In the genomic region with DNA sequence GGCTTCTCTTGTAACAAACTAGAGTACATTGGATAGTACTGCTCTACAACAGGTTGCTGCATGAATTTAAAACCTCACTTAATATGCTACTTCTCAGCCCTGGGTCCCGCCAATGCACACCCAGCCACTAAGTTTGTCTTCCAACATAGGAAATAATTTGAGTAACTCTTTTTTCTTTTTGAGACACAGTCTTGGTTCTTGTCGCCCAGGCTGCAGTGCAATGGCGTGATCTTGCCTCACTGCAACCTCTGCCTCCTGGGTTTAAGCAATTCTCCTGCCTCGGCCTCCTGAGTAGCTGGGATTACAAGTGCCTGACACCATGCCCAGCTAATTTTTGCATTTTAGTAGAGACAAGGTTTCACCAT, we compare ENCODE assay signal across 8 cellular contexts. TPM values are rescaled to one million over a fixed set of nuclear protein-coding genes. Genes with fewer than 3 reads are reported as not detected.
A peak's percentile ranks its signal among the peaks of the same experiment; 100 is the strongest.
DNase-seq lines count a peak whose midpoint lies in the region; ATAC-seq and TF ChIP-seq lines count a peak whose summit lies in the region.
"Not testable (repeated sequence)": the region's sequence is repeated elsewhere in the genome, so short reads cannot be mapped to it uniquely, and the experiment has no call there.

No MANE protein-coding gene starts in this region.

- peaks cover 49% of the 10 kb centered on the region for H3F3A ChIP-seq in GM23338 (replicated peaks; ENCODE audit: low read depth)

- H3K4me1 Mint-ChIP-seq in CD4-positive, CD25-positive, alpha-beta regulatory T cell: peaks cover 1 to 56% (median 38%) of the 10 kb centered on the region in 4 donors
- H3K4me1 Mint-ChIP-seq in GM23338; endodermal cell; type B pancreatic cell (ENCODE audit: unreplicated experiment): not testable (repeated sequence)
- peaks cover 36% of the 10 kb centered on the region for H3K4me1 Mint-ChIP-seq in activated CD4-positive, alpha-beta T cell treated with anti-CD3 and anti-CD28 coated beads for 36 hours
- H3K4me1 Mint-ChIP-seq in activated CD8-positive, alpha-beta memory T cell treated with anti-CD3 and anti-CD28 coated beads, Interleukin-2, amount 10 ng/mL, durations not matched to agents 7 days and 5 days: peaks cover 50% of the 10 kb centered on the region
- peaks cover 47% of the 10 kb centered on the region for H3K4me1 Mint-ChIP-seq in activated naive CD8-positive, alpha-beta T cell treated with anti-CD3 and anti-CD28 coated beads, Interleukin-2, amount 50 U/mL, for 24 hours
- peaks cover 36 to 40% of the 10 kb centered on the region in 2 donors for H3K4me1 Mint-ChIP-seq in natural killer cell

- H3K4me3 ChIP-seq in CD4-positive, CD25-positive, alpha-beta regulatory T cell (ENCODE audit: low read depth, low read length); GM23338; endodermal cell (ENCODE audit: low read length): not testable (repeated sequence)

- H3K4me2 ChIP-seq in GM23338: not testable (repeated sequence)

- H3K9ac ChIP-seq in endodermal cell (ENCODE audit: extremely low read depth, low read length, poor library complexity, severe bottlenecking): not testable (repeated sequence)

- peaks cover 83% of the 10 kb centered on the region for H4K20me1 ChIP-seq in GM23338 (replicated peaks; ENCODE audit: insufficient read depth)

- H3K27me3 Mint-ChIP-seq in CD4-positive, CD25-positive, alpha-beta regulatory T cell; activated CD4-positive, alpha-beta T cell treated with anti-CD3 and anti-CD28 coated beads for 36 hours; activated CD8-positive, alpha-beta memory T cell treated with anti-CD3 and anti-CD28 coated beads, Interleukin-2, amount 10 ng/mL, durations not matched to agents 7 days and 5 days; activated naive CD8-positive, alpha-beta T cell treated with anti-CD3 and anti-CD28 coated beads, Interleukin-2, amount 50 U/mL, for 24 hours; endodermal cell (ENCODE audit: insufficient read depth); natural killer cell (ENCODE audit: low read depth in 2 of 2); type B pancreatic cell: not testable (repeated sequence)
- peaks cover 12% of the 10 kb centered on the region for H3K27me3 Mint-ChIP-seq in GM23338 (ENCODE audit: insufficient read depth, low read depth, poor library complexity)

- not testable (repeated sequence) for H3K27me3 ChIP-seq in CD4-positive, CD25-positive, alpha-beta regulatory T cell (ENCODE audit: control insufficient read depth, insufficient read depth, low read length); GM23338 (ENCODE audit: insufficient read depth); endodermal cell (ENCODE audit: control insufficient read depth, insufficient read depth, low read length, poor library complexity, severe bottlenecking)

- not testable (repeated sequence) for H3K9me3 Mint-ChIP-seq in CD4-positive, CD25-positive, alpha-beta regulatory T cell; GM23338; activated CD4-positive, alpha-beta T cell treated with anti-CD3 and anti-CD28 coated beads for 36 hours (ENCODE audit: low read depth); activated CD8-positive, alpha-beta memory T cell treated with anti-CD3 and anti-CD28 coated beads, Interleukin-2, amount 10 ng/mL, durations not matched to agents 7 days and 5 days (ENCODE audit: low read depth); activated naive CD8-positive, alpha-beta T cell treated with anti-CD3 and anti-CD28 coated beads, Interleukin-2, amount 50 U/mL, for 24 hours; endodermal cell; natural killer cell; type B pancreatic cell

- peaks cover 99% of the 10 kb centered on the region for H3K79me2 ChIP-seq in GM23338 (replicated peaks; ENCODE audit: insufficient read depth)

- H3K36me3 Mint-ChIP-seq in CD4-positive, CD25-positive, alpha-beta regulatory T cell: peaks cover 43% of the 10 kb centered on the region
- H3K36me3 Mint-ChIP-seq in GM23338 (ENCODE audit: low read depth): peaks cover 100% of the 10 kb centered on the region
- H3K36me3 Mint-ChIP-seq in activated CD4-positive, alpha-beta T cell treated with anti-CD3 and anti-CD28 coated beads for 36 hours (ENCODE audit: low read depth): peaks cover 80% of the 10 kb centered on the region
- peaks cover 69% of the 10 kb centered on the region for H3K36me3 Mint-ChIP-seq in activated CD8-positive, alpha-beta memory T cell treated with anti-CD3 and anti-CD28 coated beads, Interleukin-2, amount 10 ng/mL, durations not matched to agents 7 days and 5 days
- peaks cover 81% of the 10 kb centered on the region for H3K36me3 Mint-ChIP-seq in activated naive CD8-positive, alpha-beta T cell treated with anti-CD3 and anti-CD28 coated beads, Interleukin-2, amount 50 U/mL, for 24 hours (ENCODE audit: low read depth)
- peaks cover 82% of the 10 kb centered on the region for H3K36me3 Mint-ChIP-seq in endodermal cell (ENCODE audit: low read depth)
- H3K36me3 Mint-ChIP-seq in natural killer cell: peaks cover 17% of the 10 kb centered on the region
- H3K36me3 Mint-ChIP-seq in type B pancreatic cell: peaks cover 41% of the 10 kb centered on the region

- CTCF ChIA-PET in activated CD4-positive, alpha-beta T cell treated with anti-CD3 and anti-CD28 coated beads for 36 hours (lab: Charles Lee): not testable (repeated sequence)
- CTCF ChIA-PET in activated CD8-positive, alpha-beta memory T cell treated with anti-CD3 and anti-CD28 coated beads, Interleukin-2, amount 10 ng/mL, durations not matched to agents 7 days and 5 days (lab: Charles Lee): interaction anchor here (0.6 to 1.3 kb wide), 3 partner anchors 19 to 45 kb away, joined by 3 read pairs; a partner anchor contains a TSS

- H3K27ac ChIP-seq in CD4-positive, CD25-positive, alpha-beta regulatory T cell (ENCODE audit: insufficient read depth, low read length, poor library complexity, severe bottlenecking); endodermal cell (ENCODE audit: low read depth, low read length): not testable (repeated sequence)
- peak overlapping the region; percentile 53; the same call in 1 of the 2 replicates for H3K27ac ChIP-seq in GM23338 (ENCODE audit: low read depth)

- not testable (repeated sequence) for H3K9me3 ChIP-seq in CD4-positive, CD25-positive, alpha-beta regulatory T cell (ENCODE audit: control insufficient read depth in 2 of 2, low read length in 2 of 2); endodermal cell (ENCODE audit: control insufficient read depth, low read length)

- H3K27ac Mint-ChIP-seq in CD4-positive, CD25-positive, alpha-beta regulatory T cell: peak overlapping the region in 1 of 3 donors; percentile 12
- H3K27ac Mint-ChIP-seq in GM23338: not testable (repeated sequence)
- H3K27ac Mint-ChIP-seq in activated CD4-positive, alpha-beta T cell treated with anti-CD3 and anti-CD28 coated beads for 36 hours: peak overlapping the region; percentile 42
- peak overlapping the region; percentile 75 for H3K27ac Mint-ChIP-seq in activated CD8-positive, alpha-beta memory T cell treated with anti-CD3 and anti-CD28 coated beads, Interleukin-2, amount 10 ng/mL, durations not matched to agents 7 days and 5 days
- H3K27ac Mint-ChIP-seq in activated naive CD8-positive, alpha-beta T cell treated with anti-CD3 and anti-CD28 coated beads, Interleukin-2, amount 50 U/mL, for 24 hours: peak overlapping the region; percentile 8
- H3K27ac Mint-ChIP-seq in endodermal cell: peak overlapping the region; percentile 31
- peak overlapping the region; percentile 83 to 86 for H3K27ac Mint-ChIP-seq in natural killer cell
- H3K27ac Mint-ChIP-seq in type B pancreatic cell: peak overlapping the region; percentile 50

- not testable (repeated sequence) for H2AFZ ChIP-seq in GM23338

- ATAC-seq in CD4-positive, CD25-positive, alpha-beta regulatory T cell (ENCODE audit: low read depth in 2 of 2); GM23338; activated CD8-positive, alpha-beta memory T cell treated with anti-CD3 and anti-CD28 coated beads, Interleukin-2, amount 10 ng/mL, durations not matched to agents 7 days and 5 days; activated naive CD8-positive, alpha-beta T cell treated with anti-CD3 and anti-CD28 coated beads, Interleukin-2, amount 50 U/mL, for 24 hours: not testable (repeated sequence)
- ATAC-seq in activated CD4-positive, alpha-beta T cell treated with anti-CD3 and anti-CD28 coated beads for 36 hours: peak; percentile 7
- peak; percentile 4 to 32 (median 24) for ATAC-seq in natural killer cell

- H3K9me2 ChIP-seq in GM23338 (ENCODE audit: insufficient read depth): not testable (repeated sequence)

- intact Hi-C loops in activated CD4-positive, alpha-beta T cell treated with anti-CD3 and anti-CD28 coated beads for 36 hours (cut with DNase I, micrococcal nuclease): not testable (repeated sequence)
- intact Hi-C loops in natural killer cell (cut with micrococcal nuclease): loop anchor here (2.0 to 10.0 kb wide), 2 partner anchors 16 to 52 kb away; a partner anchor contains a TSS

- not testable (repeated sequence) for DNase-seq in CD4-positive, CD25-positive, alpha-beta regulatory T cell; GM23338 (ENCODE audit: low spot score); activated CD4-positive, alpha-beta T cell treated with anti-CD3 and anti-CD28 coated beads for 36 hours; activated CD8-positive, alpha-beta memory T cell treated with anti-CD3 and anti-CD28 coated beads, Interleukin-2, amount 10 ng/mL, durations not matched to agents 7 days and 5 days; activated naive CD8-positive, alpha-beta T cell treated with anti-CD3 and anti-CD28 coated beads, Interleukin-2, amount 50 U/mL, for 24 hours; natural killer cell; type B pancreatic cell (ENCODE audit: extremely low spot score, unreplicated experiment)
- DNase-seq in endodermal cell: peak; percentile 32

- 96 to 98% methylated on average over 4 of the region's 4 CpGs for WGBS in endodermal cell (ENCODE audit: insufficient coverage in 1 of 2, insufficient read length in 1 of 2), 2 experiments

- H3K36me3 ChIP-seq in CD4-positive, CD25-positive, alpha-beta regulatory T cell (ENCODE audit: control insufficient read depth, insufficient read depth, low read length): peaks cover 93% of the 10 kb centered on the region
- H3K36me3 ChIP-seq in GM23338 (ENCODE audit: insufficient read depth) (peaks cover 99% of the 10 kb centered on the region), endodermal cell (ENCODE audit: control insufficient read depth, insufficient read depth, low read length) (peaks cover 95% of the 10 kb centered on the region)

- TF ChIP-seq CTCF in GM23338 (conservative IDR thresholded peaks at IDR 0.05; ENCODE audit: low read depth in 2 of 2); endodermal cell (conservative IDR thresholded peaks at IDR 0.05); natural killer cell (IDR thresholded peaks at IDR 0.05); type B pancreatic cell (conservative IDR thresholded peaks at IDR 0.05): not testable (repeated sequence)

- H3K4me1 ChIP-seq in CD4-positive, CD25-positive, alpha-beta regulatory T cell (ENCODE audit: control insufficient read depth, insufficient read depth, low read length, poor library complexity, severe bottlenecking); GM23338 (ENCODE audit: insufficient read depth); endodermal cell (ENCODE audit: control insufficient read depth, insufficient read depth, low read length): not testable (repeated sequence)

- H3K4me3 Mint-ChIP-seq in CD4-positive, CD25-positive, alpha-beta regulatory T cell: peak overlapping the region in 3 of 4 donors; percentile 27 to 78 (median 43)
- not testable (repeated sequence) for H3K4me3 Mint-ChIP-seq in GM23338; activated CD4-positive, alpha-beta T cell treated with anti-CD3 and anti-CD28 coated beads for 36 hours; activated CD8-positive, alpha-beta memory T cell treated with anti-CD3 and anti-CD28 coated beads, Interleukin-2, amount 10 ng/mL, durations not matched to agents 7 days and 5 days; activated naive CD8-positive, alpha-beta T cell treated with anti-CD3 and anti-CD28 coated beads, Interleukin-2, amount 50 U/mL, for 24 hours; endodermal cell; type B pancreatic cell
- H3K4me3 Mint-ChIP-seq in natural killer cell: peak overlapping the region; percentile 69

- POLR2A ChIA-PET in activated CD4-positive, alpha-beta T cell treated with anti-CD3 and anti-CD28 coated beads for 36 hours (lab: Charles Lee): interaction anchor here (0.8 to 2.1 kb wide), 7 partner anchors 8 to 19 kb away, joined by 4 to 12 read pairs (median 4); a partner anchor contains a TSS

RNA-seq across cellular contexts. Expression of a gene that starts 18.8 kb away (rescaled TPM):
- 1,180 TPM for total RNA-seq in CD4-positive, CD25-positive, alpha-beta regulatory T cell
- 100 to 1,000 TPM; 112 to 144 (median 117) TPM for polyA plus RNA-seq in CD4-positive, CD25-positive, alpha-beta regulatory T cell
- total RNA-seq in GM23338 (2014; rRNA removed; shearing (Covaris generic)): 248 and 259 TPM in 2 replicates
- 413 and 420 TPM in 2 replicates for polyA plus RNA-seq in GM23338 (2016; fragmentation: Nextera tagmentation; extraction: Ambion mirVana)
- 100 to 1,000 TPM; 303 to 356 TPM for total RNA-seq in activated CD4-positive, alpha-beta T cell treated with anti-CD3 and anti-CD28 coated beads for 36 hours
- 100 to 1,000 TPM; 357 to 360 TPM for total RNA-seq in activated CD8-positive, alpha-beta memory T cell treated with anti-CD3 and anti-CD28 coated beads, Interleukin-2, amount 10 ng/mL, durations not matched to agents 7 days and 5 days
- total RNA-seq in endodermal cell (100 to 1,000 TPM; 276 to 332 TPM), natural killer cell (1,000 to 10,000 TPM; 1,431 to 1,555 (median 1,445) TPM), type B pancreatic cell (ENCODE audit: low replicate concordance) (361 and 398 TPM in 2 replicates)
- polyA plus RNA-seq in endodermal cell (2013, experiment 1 of 2): 233 TPM
- 202 TPM for polyA plus RNA-seq in endodermal cell (2013, experiment 2 of 2)

RNA-seq across cellular contexts. Expression of a gene that starts 24.1 kb away (rescaled TPM):
- total RNA-seq in CD4-positive, CD25-positive, alpha-beta regulatory T cell: 48.8 TPM
- polyA plus RNA-seq in CD4-positive, CD25-positive, alpha-beta regulatory T cell: 100 to 1,000 TPM; 295 to 378 (median 363) TPM
- 127 and 152 TPM in 2 replicates for total RNA-seq in GM23338 (2014; rRNA removed; shearing (Covaris generic))
- 881 and 947 TPM in 2 replicates for polyA plus RNA-seq in GM23338 (2016; fragmentation: Nextera tagmentation; extraction: Ambion mirVana)
- total RNA-seq in activated CD4-positive, alpha-beta T cell treated with anti-CD3 and anti-CD28 coated beads for 36 hours: 100 to 1,000 TPM in 1 of 2 experiments, 10 to 100 TPM in 1; 50.4 to 112 TPM
- total RNA-seq in activated CD8-positive, alpha-beta memory T cell treated with anti-CD3 and anti-CD28 coated beads, Interleukin-2, amount 10 ng/mL, durations not matched to agents 7 days and 5 days: 100 to 1,000 TPM; 115 to 122 TPM
- 100 to 1,000 TPM; 194 to 243 TPM for total RNA-seq in endodermal cell
- 207 TPM for polyA plus RNA-seq in endodermal cell (2013, experiment 1 of 2)
- 196 TPM for polyA plus RNA-seq in endodermal cell (2013, experiment 2 of 2)
- total RNA-seq in natural killer cell: 10 to 100 TPM; 38.3 to 49.7 (median 40.5) TPM
- 131 and 160 TPM in 2 replicates for total RNA-seq in type B pancreatic cell (ENCODE audit: low replicate concordance)

RNA-seq across cellular contexts. Expression of a gene that starts 24.1 kb away (rescaled TPM):
- 21.2 TPM for total RNA-seq in CD4-positive, CD25-positive, alpha-beta regulatory T cell
- polyA plus RNA-seq in CD4-positive, CD25-positive, alpha-beta regulatory T cell: 10 to 100 TPM; 22.3 to 32.6 (median 25.4) TPM
- total RNA-seq in GM23338 (2014; rRNA removed; shearing (Covaris generic)): 35.7 and 45.9 TPM in 2 replicates
- polyA plus RNA-seq in GM23338 (2016; fragmentation: Nextera tagmentation; extraction: Ambion mirVana): 19.7 and 22.8 TPM in 2 replicates
- 10 to 100 TPM; 43.2 to 44.6 TPM for total RNA-seq in activated CD4-positive, alpha-beta T cell treated with anti-CD3 and anti-CD28 coated beads for 36 hours
- 10 to 100 TPM; 34.6 to 35.1 TPM for total RNA-seq in activated CD8-positive, alpha-beta memory T cell treated with anti-CD3 and anti-CD28 coated beads, Interleukin-2, amount 10 ng/mL, durations not matched to agents 7 days and 5 days
- 10 to 100 TPM; 17.0 to 30.9 TPM for total RNA-seq in endodermal cell
- polyA plus RNA-seq in endodermal cell (2013, experiment 1 of 2): 30.1 TPM
- polyA plus RNA-seq in endodermal cell (2013, experiment 2 of 2): 21.7 TPM
- 10 to 100 TPM; 11.3 to 20.8 (median 16.0) TPM for total RNA-seq in natural killer cell
- 26.7 and 29.9 TPM in 2 replicates for total RNA-seq in type B pancreatic cell (ENCODE audit: low replicate concordance)

RNA-seq across cellular contexts. Expression of a gene that starts 48.6 kb away (rescaled TPM):
- total RNA-seq in CD4-positive, CD25-positive, alpha-beta regulatory T cell: 159 TPM
- polyA plus RNA-seq in CD4-positive, CD25-positive, alpha-beta regulatory T cell: 100 to 1,000 TPM in 2 of 4 donors, 10 to 100 TPM in 2; 87.3 to 126 (median 100) TPM
- 56.6 and 71.8 TPM in 2 replicates for total RNA-seq in GM23338 (2014; rRNA removed; shearing (Covaris generic))
- 103 TPM in 2 replicates for polyA plus RNA-seq in GM23338 (2016; fragmentation: Nextera tagmentation; extraction: Ambion mirVana)
- total RNA-seq in activated CD4-positive, alpha-beta T cell treated with anti-CD3 and anti-CD28 coated beads for 36 hours: 10 to 100 TPM; 54.3 to 61.6 TPM
- 10 to 100 TPM; 50.8 to 52.4 TPM for total RNA-seq in activated CD8-positive, alpha-beta memory T cell treated with anti-CD3 and anti-CD28 coated beads, Interleukin-2, amount 10 ng/mL, durations not matched to agents 7 days and 5 days
- 10 to 100 TPM; 68.1 to 78.8 TPM for total RNA-seq in endodermal cell
- polyA plus RNA-seq in endodermal cell (2013, experiment 1 of 2): 41.6 TPM
- 45.6 TPM for polyA plus RNA-seq in endodermal cell (2013, experiment 2 of 2)
- total RNA-seq in natural killer cell: 100 to 1,000 TPM; 151 to 165 (median 161) TPM
- 33.4 and 37.6 TPM in 2 replicates for total RNA-seq in type B pancreatic cell (ENCODE audit: low replicate concordance)

RNA-seq across cellular contexts. Expression of a gene that starts 58.6 kb away (rescaled TPM):
- total RNA-seq in CD4-positive, CD25-positive, alpha-beta regulatory T cell: 246 TPM
- 100 to 1,000 TPM; 175 to 398 (median 338) TPM for polyA plus RNA-seq in CD4-positive, CD25-positive, alpha-beta regulatory T cell
- 158 and 189 TPM in 2 replicates for total RNA-seq in GM23338 (2014; rRNA removed; shearing (Covaris generic))
- polyA plus RNA-seq in GM23338 (2016; fragmentation: Nextera tagmentation; extraction: Ambion mirVana): 196 and 221 TPM in 2 replicates
- total RNA-seq in activated CD4-positive, alpha-beta T cell treated with anti-CD3 and anti-CD28 coated beads for 36 hours: 100 to 1,000 TPM; 249 to 258 TPM
- total RNA-seq in activated CD8-positive, alpha-beta memory T cell treated with anti-CD3 and anti-CD28 coated beads, Interleukin-2, amount 10 ng/mL, durations not matched to agents 7 days and 5 days: 100 to 1,000 TPM; 277 to 286 TPM
- total RNA-seq in endodermal cell: 100 to 1,000 TPM; 238 to 441 TPM
- 343 TPM for polyA plus RNA-seq in endodermal cell (2013, experiment 1 of 2)
- 307 TPM for polyA plus RNA-seq in endodermal cell (2013, experiment 2 of 2)
- 100 to 1,000 TPM; 298 to 342 (median 334) TPM for total RNA-seq in natural killer cell
- 115 and 192 TPM in 2 replicates for total RNA-seq in type B pancreatic cell (ENCODE audit: low replicate concordance)
